11 cellular contexts compared by ENCODE assay signal in genomic region chr11:46235777-46236688, GRCh38. TPM values are rescaled to one million over a fixed set of nuclear protein-coding genes. Genes with fewer than 3 reads are reported as not detected.
DNase-seq lines count a peak whose midpoint lies in the region; ATAC-seq, FAIRE-seq and TF ChIP-seq lines count a peak whose summit lies in the region.
"Had no signal": no experiment of that assay in that cellular context is flagged by ENCODE, and none has a peak within 500 bp of the region (broad histone marks: within the 10 kb centered on the region; RNA-seq: fewer than 3 reads in every experiment).

No MANE protein-coding gene starts in this region.

- H3K4me3 ChIP-seq in AG10803 (ENCODE audit: low read length) (no peak overlapping the region), fibroblast of villous mesenchyme (ENCODE audit: low read depth, low read length) (no peak overlapping the region)
- H3K4me3 ChIP-seq: hepatocyte had no signal

- ATAC-seq in GM18505 (IDR thresholded peaks at IDR 0.05; ENCODE audit: unreplicated experiment) (no peak), HG02588 (IDR thresholded peaks at IDR 0.05; ENCODE audit: unreplicated experiment) (no peak)
- ATAC-seq: stimulated activated naive B cell treated with anti-CD40 and anti-IgM and Interleukin-4, amounts not matched to agents 10 μg/mL and 1 μg/mL and 100 μg/mL, for 72 hours had no signal

- TF ChIP-seq POLR2A in GM12891 (IDR thresholded peaks at IDR 0.05; ENCODE audit: low read depth, low read length) (no peak), GM18505 (IDR thresholded peaks at IDR 0.05; ENCODE audit: borderline replicate concordance, extremely low read depth, insufficient read depth, insufficient read length) (no peak)

- peak; percentile 27 for DNase-seq in AG10803 (ENCODE audit: low read depth)
- no peak for DNase-seq in GM12891 (ENCODE audit: insufficient read length, low spot score)
- peak; percentile 85 for DNase-seq in SKM-1 (lab: John Stamatoyannopoulos, UW; ENCODE audit: unreplicated experiment)
- DNase-seq in fibroblast of villous mesenchyme (ENCODE audit: low read depth) = peak; percentile 59
- DNase-seq in NCI-H187 treated with DMSO at 0.1 percent for 48 hours (lab: John Stamatoyannopoulos, UW) = no peak
- no peak for DNase-seq in NCI-H774 (lab: John Stamatoyannopoulos, UW)
- DNase-seq: NCI-H1694; stimulated activated naive B cell treated with anti-CD40 and anti-IgM and Interleukin-4, amounts not matched to agents 10 μg/mL and 1 μg/mL and 100 μg/mL, for 72 hours had no signal

- no peak for FAIRE-seq in GM12891 (lab: Jason Lieb, UNC)

- TF ChIP-seq CTCF in AG10803 (conservative IDR thresholded peaks at IDR 0.05; ENCODE audit: low read length) (no peak), fibroblast of villous mesenchyme (IDR thresholded peaks at IDR 0.05; ENCODE audit: insufficient read depth, low read depth, low read length) (no peak)

TF ChIP-seq in GM12891, 5 proteins besides CTCF, POLR2A, EP300 and RAD21:
- TF ChIP-seq TAF1 (IDR thresholded peaks at IDR 0.05; ENCODE audit: low read depth, low read length) (no peak), SPI1 (IDR thresholded peaks at IDR 0.05; ENCODE audit: low read depth, low read length) (peak; percentile 44; the same call in 1 of the 2 replicates), PAX5 (IDR thresholded peaks at IDR 0.05; ENCODE audit: insufficient read depth, low read length, severe bottlenecking) (no peak), POU2F2 (IDR thresholded peaks at IDR 0.05; ENCODE audit: low read depth, low read length) (no peak), POLR2AphosphoS5 (IDR thresholded peaks at IDR 0.05; ENCODE audit: low read depth, low read length) (no peak)

RNA-seq across cellular contexts. Expression of gene CREB3L1, which starts 41.4 kb away (rescaled TPM):
- polyA plus RNA-seq in GM12891 (2012; ENCODE audit: low read depth, missing spikeins) = 2.6 TPM
- total RNA-seq in fibroblast of villous mesenchyme = 40.6 and 66.7 TPM in 2 replicates

Comparison
In these comparisons a context has a peak if more than half of its experiments do, and no peak if none do; other contexts are left out.
1. DNase-seq: peak in AG10803 (single experiment), SKM-1 (single experiment) and fibroblast of villous mesenchyme (single experiment); none in GM12891 (single experiment), NCI-H187 treated with DMSO at 0.1 percent for 48 hours (single experiment) and NCI-H774 (single experiment).